In the genomic region with DNA sequence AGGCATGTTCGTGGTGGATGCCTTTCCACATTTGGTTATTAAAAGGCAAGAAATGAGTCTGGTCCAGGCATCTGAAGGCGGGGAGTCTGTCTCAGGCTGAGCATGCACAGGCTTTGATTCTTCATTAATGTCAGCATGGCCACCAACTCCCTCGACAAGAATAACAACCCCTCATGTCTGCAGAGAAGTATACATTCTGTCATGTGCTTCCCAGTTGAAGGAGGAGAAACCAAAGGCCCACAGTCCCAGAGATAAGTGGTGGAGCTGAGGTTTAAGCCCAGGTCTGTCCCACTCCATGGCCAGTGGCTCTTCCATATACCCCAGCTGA, we compare ENCODE assay signal across 22 cellular contexts.
DNase-seq lines count a peak whose midpoint lies in the region; ATAC-seq and TF ChIP-seq lines count a peak whose summit lies in the region.
"Had no signal": no experiment of that assay in that cellular context is flagged by ENCODE, and none has a peak within 500 bp of the region (broad histone marks: within the 10 kb centered on the region; RNA-seq: fewer than 3 reads in every experiment).

No MANE protein-coding gene starts in this region.

- H3K27ac ChIP-seq in esophagus muscularis mucosa (replicated peaks in 1 of 4) (peak overlapping the region; percentile 77 to 97 (median 92)), muscle layer of colon (ENCODE audit: low read depth, low read length) (peak overlapping the region; percentile 87), prostate gland (peak overlapping the region; percentile 20 to 46), temporal lobe (ENCODE audit: low read depth, low read length) (peak overlapping the region; percentile 44)
- H3K27ac ChIP-seq: GM23248, KMS-11, RWPE1 had no signal

- TF ChIP-seq POLR2A in esophagus muscularis mucosa (IDR thresholded peaks at IDR 0.05; ENCODE audit: low read depth) (no peak), prostate gland (IDR thresholded peaks at IDR 0.05) (no peak)

- peaks cover 12 to 15% of the 10 kb centered on the region in 2 donors for H3K4me1 Mint-ChIP-seq in effector memory CD8-positive, alpha-beta T cell (ENCODE audit: low read depth in 2 of 2)

- TF ChIP-seq CTCF in esophagus muscularis mucosa (IDR thresholded peaks at IDR 0.05) (no peak), prostate gland (IDR thresholded peaks at IDR 0.05) (no peak)

- no peak overlapping the region for H3K9ac ChIP-seq in muscle layer of colon (ENCODE audit: low read length)
- H3K9ac ChIP-seq: GM23248, KMS-11 had no signal

- H3K4me3 ChIP-seq in esophagus muscularis mucosa (no peak overlapping the region), muscle layer of colon (ENCODE audit: low read depth in 1 of 2, low read length in 2 of 2) (no peak overlapping the region), prostate gland (no peak overlapping the region)
- H3K4me3 ChIP-seq: GM23248 had no signal

- H3K4me1 ChIP-seq in esophagus muscularis mucosa: peaks cover 29 to 86% (median 79%) of the 10 kb centered on the region in 4 donors
- H3K4me1 ChIP-seq in muscle layer of colon (ENCODE audit: insufficient read depth, low read length): peaks cover 75% of the 10 kb centered on the region
- H3K4me1 ChIP-seq in prostate gland (replicated peaks): no peaks in the 10 kb centered on the region

- intact Hi-C loops in esophagus muscularis mucosa (cut with DNase I): no loop called here
- intact Hi-C loops in prostate gland (cut with DNase I): no loop called here

- DNase-seq in esophagus muscularis mucosa (ENCODE audit: extremely low spot score): no peak
- no peak for DNase-seq in prostate gland (ENCODE audit: low spot score)
- DNase-seq in NCI-H2227 (lab: John Stamatoyannopoulos, UW; ENCODE audit: unreplicated experiment): no peak
- no peak for DNase-seq in effector memory CD8-positive, alpha-beta T cell
- DNase-seq: CD4-positive, CD25-positive, alpha-beta regulatory T cell; GM23248; H7; MM.1S; NCI-H1417; NCI-H1694; NCI-H2029 treated with DMSO at 0.1 percent for 48 hours; NCI-H2227 treated with DMSO at 0.1 percent for 48 hours; NCI-H510A; NCI-H69; SHP77 had no signal

- no peaks in the 10 kb centered on the region for H3K9me3 Mint-ChIP-seq in effector memory CD8-positive, alpha-beta T cell
- H3K9me3 Mint-ChIP-seq: IgD-negative memory B cell had no signal

- no peaks in the 10 kb centered on the region for H3K36me3 ChIP-seq in esophagus muscularis mucosa
- H3K36me3 ChIP-seq in muscle layer of colon (ENCODE audit: insufficient read depth, low read length): no peaks in the 10 kb centered on the region
- no peaks in the 10 kb centered on the region for H3K36me3 ChIP-seq in prostate gland

- no peak overlapping the region for H3K27ac Mint-ChIP-seq in effector memory CD8-positive, alpha-beta T cell
- H3K27ac Mint-ChIP-seq: IgD-negative memory B cell had no signal

- H3K9me3 ChIP-seq in esophagus muscularis mucosa (no peaks in the 10 kb centered on the region), muscle layer of colon (ENCODE audit: low read length) (no peaks in the 10 kb centered on the region), prostate gland (no peaks in the 10 kb centered on the region)

- ATAC-seq in effector memory CD8-positive, alpha-beta T cell (replicated peaks): no peak
- no peak for ATAC-seq in HG02840 (IDR thresholded peaks at IDR 0.05; ENCODE audit: low FRiP score, unreplicated experiment)
- ATAC-seq: Panc1 had no signal

- no peak overlapping the region for H3K4me3 Mint-ChIP-seq in effector memory CD8-positive, alpha-beta T cell
- H3K4me3 Mint-ChIP-seq: CD4-positive, CD25-positive, alpha-beta regulatory T cell; IgD-negative memory B cell had no signal

- H3K27me3 Mint-ChIP-seq in effector memory CD8-positive, alpha-beta T cell: peaks cover 28 to 41% of the 10 kb centered on the region in 2 donors

- no peaks in the 10 kb centered on the region for H3K36me3 Mint-ChIP-seq in effector memory CD8-positive, alpha-beta T cell (ENCODE audit: insufficient read depth)
- H3K36me3 Mint-ChIP-seq: CD4-positive, CD25-positive, alpha-beta regulatory T cell; IgD-negative memory B cell had no signal

- 47% methylated on average over 3 of the region's 3 CpGs for WGBS in esophagus muscularis mucosa
- 60% methylated on average over 3 of the region's 3 CpGs for WGBS in prostate gland

- H3K27me3 ChIP-seq in esophagus muscularis mucosa (no peaks in the 10 kb centered on the region), muscle layer of colon (ENCODE audit: control insufficient read depth in 1 of 2, insufficient read depth in 2 of 2, low read length in 2 of 2) (no peaks in the 10 kb centered on the region), prostate gland (replicated peaks; ENCODE audit: insufficient read depth) (no peaks in the 10 kb centered on the region)

- no peak for TF ChIP-seq EP300 in esophagus muscularis mucosa (IDR thresholded peaks at IDR 0.05)

Comparison
In these comparisons a context has a peak if more than half of its experiments do, and no peak if none do; other contexts are left out.
1. H3K27ac ChIP-seq: peak in every context shown above with its lines; median percentile 92 in esophagus muscularis mucosa; 87 in muscle layer of colon; 44 in temporal lobe; 33 in prostate gland.